In the genomic region with DNA sequence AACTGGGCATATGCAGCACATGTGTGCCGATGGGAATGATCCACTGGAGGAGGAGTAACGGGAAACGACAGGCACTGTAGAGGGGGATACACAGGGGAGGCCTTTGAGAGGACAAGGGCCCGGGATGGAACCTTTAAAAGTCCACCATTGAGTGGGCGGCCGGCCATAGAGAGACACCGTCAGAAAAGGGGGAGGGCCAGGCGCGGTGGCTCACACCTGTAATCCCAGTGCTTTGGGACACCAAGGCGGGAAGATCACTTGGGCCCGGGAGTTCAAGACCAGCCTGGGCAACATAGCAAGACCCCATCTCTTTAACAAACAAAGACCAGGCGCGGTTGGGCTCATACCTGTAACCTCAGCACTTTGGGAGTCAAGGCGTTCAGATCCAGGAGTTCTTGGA, we compare ENCODE assay signal across 14 cellular contexts. TPM values are rescaled to one million over a fixed set of nuclear protein-coding genes. Genes with fewer than 3 reads are reported as not detected.
DNase-seq lines count a peak whose midpoint lies in the region; TF ChIP-seq lines count a peak whose summit lies in the region.
"Not testable (repeated sequence)": the region's sequence is repeated elsewhere in the genome, so short reads cannot be mapped to it uniquely, and the experiment has no call there.
"Had no signal": no experiment of that assay in that cellular context is flagged by ENCODE, and none has a peak within 500 bp of the region (broad histone marks: within the 10 kb centered on the region; RNA-seq: fewer than 3 reads in every experiment).

No MANE protein-coding gene starts in this region.

- not testable (repeated sequence) for H3K79me2 ChIP-seq in GM23248 (ENCODE audit: insufficient read depth); hepatocyte

- peak overlapping the region in 1 of 2 experiments; percentile 24 for H3K18ac ChIP-seq in mesenchymal stem cell (ENCODE audit: low read depth in 1 of 2, low read length in 2 of 2)

- H3K4ac ChIP-seq in mesenchymal stem cell (ENCODE audit: low read depth in 1 of 2, low read length in 2 of 2): not testable (repeated sequence)

- intact Hi-C loops in posterior vena cava (cut with DNase I); vagina (cut with DNase I): not testable (repeated sequence)

- H3K23ac ChIP-seq in mesenchymal stem cell (ENCODE audit: low read length in 2 of 2): not testable (repeated sequence)

- H3F3A ChIP-seq in GM23248 (ENCODE audit: insufficient read depth): not testable (repeated sequence)

- H2AFZ ChIP-seq in GM23248; hepatocyte; mesenchymal stem cell (ENCODE audit: low read depth, low read length): not testable (repeated sequence)

- not testable (repeated sequence) for TF ChIP-seq CTCF in brain microvascular endothelial cell (IDR thresholded peaks at IDR 0.05; ENCODE audit: low read depth, low read length, missing control alignments); hepatocyte (IDR thresholded peaks at IDR 0.05; ENCODE audit: poor library complexity); vagina (IDR thresholded peaks at IDR 0.05)

- not testable (repeated sequence) for H3K9me2 ChIP-seq in GM23248 (ENCODE audit: insufficient read depth); hepatocyte (replicated peaks; ENCODE audit: insufficient read depth)

- H2BK5ac ChIP-seq in mesenchymal stem cell (ENCODE audit: low read depth, low read length, poor library complexity, severe bottlenecking): not testable (repeated sequence)

- H2AK5ac ChIP-seq in mesenchymal stem cell (ENCODE audit: low read length, severe bottlenecking): peak overlapping the region; percentile 36

- not testable (repeated sequence) for H3K4me3 ChIP-seq in GM23248; brain microvascular endothelial cell (ENCODE audit: low read depth, low read length); hepatocyte; mesenchymal stem cell (ENCODE audit: insufficient read depth in 1 of 2, low read depth in 1 of 2, low read length in 2 of 2); vagina

- not testable (repeated sequence) for H2BK120ac ChIP-seq in mesenchymal stem cell (ENCODE audit: low read depth, low read length)

- not testable (repeated sequence) for H3K4me1 ChIP-seq in GM23248 (ENCODE audit: insufficient read depth); hepatocyte (ENCODE audit: insufficient read depth); mesenchymal stem cell (ENCODE audit: control insufficient read depth, insufficient read depth, low read depth, low read length); vagina

- not testable (repeated sequence) for H3K79me1 ChIP-seq in mesenchymal stem cell (replicated peaks; ENCODE audit: low read length, poor library complexity, severe bottlenecking)

- not testable (repeated sequence) for H3K14ac ChIP-seq in mesenchymal stem cell (ENCODE audit: low read length in 2 of 2)

- H3K27me3 ChIP-seq in GM23248 (replicated peaks; ENCODE audit: insufficient read depth); brain microvascular endothelial cell (replicated peaks); hepatocyte; mesenchymal stem cell (ENCODE audit: control insufficient read depth in 1 of 2, insufficient read depth in 1 of 2, low read length in 2 of 2); vagina: not testable (repeated sequence)

- WGBS in GM23248 (ENCODE audit: low coverage in 1 of 2, low lambda C conversion rate in 2 of 2, missing lambda C conversion rate in 2 of 2), 2 experiments: 97 to 99% methylated on average over 14 of the region's 14 CpGs
- 97% methylated on average over 14 of the region's 14 CpGs for WGBS in hepatocyte (ENCODE audit: low lambda C conversion rate, missing lambda C conversion rate)
- 94% methylated on average over 11 of the region's 14 CpGs for WGBS in mesenchymal stem cell

- not testable (repeated sequence) for TF ChIP-seq POLR2A in vagina (IDR thresholded peaks at IDR 0.05)

- H2BK15ac ChIP-seq in mesenchymal stem cell (ENCODE audit: low read depth, poor library complexity, severe bottlenecking): not testable (repeated sequence)

- not testable (repeated sequence) for H4K91ac ChIP-seq in mesenchymal stem cell (ENCODE audit: low read length)

- H3K9me3 ChIP-seq in GM23248 (ENCODE audit: low read depth); hepatocyte (ENCODE audit: low read depth); mesenchymal stem cell (ENCODE audit: control insufficient read depth, low read length); vagina: not testable (repeated sequence)

- in situ Hi-C loops in GM23248 (cut with MboI); brain microvascular endothelial cell (cut with HindIII; ENCODE audit: low pct_ligation_motif_present, low sequenced_read_pairs): not testable (repeated sequence)

- H3K9ac ChIP-seq in GM23248; mesenchymal stem cell (ENCODE audit: low read length): not testable (repeated sequence)

- not testable (repeated sequence) for H3K4me2 ChIP-seq in GM23248 (ENCODE audit: unreplicated experiment); hepatocyte; mesenchymal stem cell (ENCODE audit: low read length, poor library complexity, severe bottlenecking)

- not testable (repeated sequence) for H4K8ac ChIP-seq in mesenchymal stem cell (ENCODE audit: low read length)

- peak overlapping the region in 1 of 2 experiments; percentile 42 for H2BK12ac ChIP-seq in mesenchymal stem cell (ENCODE audit: low read length in 2 of 2)

- not testable (repeated sequence) for H3K36me3 ChIP-seq in GM23248 (ENCODE audit: low read depth); brain microvascular endothelial cell (replicated peaks); hepatocyte (replicated peaks; ENCODE audit: insufficient read depth, low read depth); mesenchymal stem cell (ENCODE audit: control insufficient read depth in 1 of 2, insufficient read depth in 2 of 2, low read depth in 1 of 2, low read length in 2 of 2); vagina

- DNase-seq in GM23248; brain microvascular endothelial cell; mesenchymal stem cell; vagina (ENCODE audit: extremely low spot score in 2 of 2): not testable (repeated sequence)
- DNase-seq in RPMI7951 (ENCODE audit: low read depth): peak; percentile 3
- peak; percentile 4 for DNase-seq in hepatocyte (ENCODE audit: low spot score)
- DNase-seq in posterior vena cava (ENCODE audit: low spot score): peak; percentile 81

- not testable (repeated sequence) for H4K20me1 ChIP-seq in GM23248 (ENCODE audit: insufficient read depth); hepatocyte (ENCODE audit: insufficient read depth, poor library complexity, severe bottlenecking)

- H3K27ac ChIP-seq in GM23248: peak overlapping the region; percentile 62
- peak overlapping the region; percentile 19 for H3K27ac ChIP-seq in brain microvascular endothelial cell
- not testable (repeated sequence) for H3K27ac ChIP-seq in hepatocyte; mesenchymal stem cell (ENCODE audit: low read length, poor library complexity, severe bottlenecking)
- peak overlapping the region; percentile 66 for H3K27ac ChIP-seq in vagina

RNA-seq across cellular contexts. Expression of a gene that starts 32.7 kb away (rescaled TPM):
- total RNA-seq in GM23248 (2014; rRNA removed; shearing (Covaris generic)): 82.1 and 97.0 TPM in 2 replicates
- 115 and 116 TPM in 2 replicates for polyA plus RNA-seq in GM23248 (2016; fragmentation: Nextera tagmentation; extraction: Ambion mirVana)
- 107 and 118 TPM in 2 replicates for total RNA-seq in RPMI7951 (2014; rRNA removed; shearing (Covaris generic))
- total RNA-seq in hepatocyte: 64.1 and 67.8 TPM in 2 replicates
- 65.9 and 71.6 TPM in 2 replicates for polyA plus RNA-seq in hepatocyte
- polyA plus RNA-seq in mesenchymal stem cell (2013, experiment 1 of 2): 94.5 TPM
- 99.9 TPM for polyA plus RNA-seq in mesenchymal stem cell (2013, experiment 2 of 2)
- 10 to 100 TPM; 76.2 to 79.4 TPM for total RNA-seq in posterior vena cava
- total RNA-seq in vagina: 39.3 TPM

RNA-seq across cellular contexts. Expression of a gene that starts 39.2 kb away (rescaled TPM):
- total RNA-seq in GM23248 (2014; rRNA removed; shearing (Covaris generic)): not detected in 2 replicates
- not detected in 2 replicates for polyA plus RNA-seq in GM23248 (2016; fragmentation: Nextera tagmentation; extraction: Ambion mirVana)
- under 0.01 and 0.10 TPM in 2 replicates for total RNA-seq in RPMI7951 (2014; rRNA removed; shearing (Covaris generic))
- total RNA-seq in hepatocyte: not detected in 2 replicates
- not detected in 2 replicates for polyA plus RNA-seq in hepatocyte
- 0.04 TPM for polyA plus RNA-seq in mesenchymal stem cell (2013, experiment 1 of 2)
- polyA plus RNA-seq in mesenchymal stem cell (2013, experiment 2 of 2): 0.01 TPM
- not detected for total RNA-seq in posterior vena cava
- total RNA-seq in vagina: not detected
- total RNA-seq: Caco-2, GM12878, NCI-H460, PC-9 had no signal

RNA-seq across cellular contexts. Expression of a gene that starts 50.7 kb away (rescaled TPM):
- not detected in 2 replicates for total RNA-seq in GM23248 (2014; rRNA removed; shearing (Covaris generic))
- not detected in 2 replicates for polyA plus RNA-seq in GM23248 (2016; fragmentation: Nextera tagmentation; extraction: Ambion mirVana)
- not detected in 2 replicates for total RNA-seq in RPMI7951 (2014; rRNA removed; shearing (Covaris generic))
- total RNA-seq in hepatocyte: not detected in 2 replicates
- polyA plus RNA-seq in hepatocyte: 0.37 TPM in 1 of 2 replicates, not detected in the other
- polyA plus RNA-seq in mesenchymal stem cell (2013, experiment 1 of 2): not detected
- polyA plus RNA-seq in mesenchymal stem cell (2013, experiment 2 of 2): not detected
- not detected for total RNA-seq in posterior vena cava
- not detected for total RNA-seq in vagina
- total RNA-seq: Caco-2, GM12878, HT-29, NCI-H460, PC-9, SK-MEL-5 had no signal
- polyA plus RNA-seq: A549, GM12878 had no signal
